In the genomic region with DNA sequence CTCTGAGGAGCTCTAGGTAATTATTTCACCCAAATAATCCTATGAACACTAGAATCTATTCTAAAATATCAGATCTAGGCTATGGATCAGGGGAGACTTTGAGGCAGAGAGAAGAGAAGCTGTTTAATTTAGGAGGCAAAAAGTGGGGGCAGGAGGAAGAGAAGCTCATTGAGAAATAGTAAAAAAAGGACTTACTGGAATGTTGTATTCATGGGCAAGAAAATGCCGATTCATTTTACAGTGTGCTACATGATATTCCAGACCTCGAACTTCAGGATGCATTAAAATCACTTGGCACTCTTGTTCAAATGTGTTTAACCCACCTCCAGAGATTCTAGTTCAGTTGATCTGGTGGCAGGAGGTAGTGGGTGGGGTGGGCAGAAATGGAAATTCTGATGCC, we compare ENCODE assay signal across 14 cellular contexts.
A peak's percentile ranks its signal among the peaks of the same experiment; 100 is the strongest.
DNase-seq lines count a peak whose midpoint lies in the region; ATAC-seq lines count a peak whose summit lies in the region.
"Had no signal": no experiment of that assay in that cellular context is flagged by ENCODE, and none has a peak within 500 bp of the region (broad histone marks: within the 10 kb centered on the region; RNA-seq: fewer than 3 reads in every experiment).

No MANE protein-coding gene starts in this region.

- peaks cover 2% of the 10 kb centered on the region for H3K9me3 Mint-ChIP-seq in stimulated activated memory B cell treated with anti-CD40 and anti-IgM and Interleukin-4, amounts not matched to agents 10 μg/mL and 1 μg/mL and 100 μg/mL, for 72 hours
- H3K9me3 Mint-ChIP-seq: HFFc6 had no signal

- no peaks in the 10 kb centered on the region for H3K27me3 ChIP-seq in adipocyte (replicated peaks; ENCODE audit: control insufficient read depth, insufficient read depth, low read length)

- H3K4me1 Mint-ChIP-seq in stimulated activated memory B cell treated with anti-CD40 and anti-IgM and Interleukin-4, amounts not matched to agents 10 μg/mL and 1 μg/mL and 100 μg/mL, for 72 hours = peaks cover 13% of the 10 kb centered on the region

- peaks cover 33% of the 10 kb centered on the region for H3K4me1 ChIP-seq in adipocyte (ENCODE audit: control insufficient read depth, insufficient read depth, low read length)

- no peak for ATAC-seq in stimulated activated memory B cell treated with anti-CD40 and anti-IgM and Interleukin-4, amounts not matched to agents 10 μg/mL and 1 μg/mL and 100 μg/mL, for 72 hours

- H3K4me3 Mint-ChIP-seq in stimulated activated memory B cell treated with anti-CD40 and anti-IgM and Interleukin-4, amounts not matched to agents 10 μg/mL and 1 μg/mL and 100 μg/mL, for 72 hours = no peak overlapping the region
- H3K4me3 Mint-ChIP-seq: HFFc6 had no signal

- no peaks in the 10 kb centered on the region for H3K36me3 Mint-ChIP-seq in stimulated activated memory B cell treated with anti-CD40 and anti-IgM and Interleukin-4, amounts not matched to agents 10 μg/mL and 1 μg/mL and 100 μg/mL, for 72 hours

- H3K9me3 ChIP-seq in adipocyte (ENCODE audit: control insufficient read depth, low read length) = no peaks in the 10 kb centered on the region

- peak overlapping the region; percentile 9 for H3K27ac Mint-ChIP-seq in stimulated activated memory B cell treated with anti-CD40 and anti-IgM and Interleukin-4, amounts not matched to agents 10 μg/mL and 1 μg/mL and 100 μg/mL, for 72 hours

- peak overlapping the region; percentile 28 for H3K4me3 ChIP-seq in adipocyte (ENCODE audit: low read length)

- no peaks in the 10 kb centered on the region for H3K27me3 Mint-ChIP-seq in stimulated activated memory B cell treated with anti-CD40 and anti-IgM and Interleukin-4, amounts not matched to agents 10 μg/mL and 1 μg/mL and 100 μg/mL, for 72 hours

- peak overlapping the region; percentile 5 for H3K9ac ChIP-seq in adipocyte (ENCODE audit: low read length)

- DNase-seq in Ammon's horn (ENCODE audit: low spot score) = peak; percentile 8
- peak; percentile 67 for DNase-seq in adipocyte (ENCODE audit: low read depth)
- DNase-seq in fibroblast of peridontal ligament (ENCODE audit: extremely low read depth) = peak; percentile 49
- no peak for DNase-seq in inferior parietal cortex (ENCODE audit: extremely low spot score)
- no peak for DNase-seq in NCI-H1048 (lab: John Stamatoyannopoulos, UW)
- no peak for DNase-seq in SIG-M5 treated with dmso at 0.1 percent for 504 hours (lab: John Stamatoyannopoulos, UW; ENCODE audit: unreplicated experiment)
- DNase-seq: C1 segment of cervical spinal cord, GF-D8, KG1, NCI-H1436 treated with DMSO at 0.1 percent for 48 hours, NCI-H2081, NCI-H510A treated with DMSO at 0.1 percent for 48 hours had no signal

- H3K36me3 ChIP-seq in adipocyte (ENCODE audit: control insufficient read depth, insufficient read depth, low read length, severe bottlenecking) = no peaks in the 10 kb centered on the region

Comparison
In these comparisons a context has a peak if more than half of its experiments do, and no peak if none do; other contexts are left out.
1. DNase-seq: peak in Ammon's horn (single experiment), adipocyte (single experiment) and fibroblast of peridontal ligament (single experiment); none in inferior parietal cortex (single experiment), NCI-H1048 (single experiment) and SIG-M5 treated with dmso at 0.1 percent for 504 hours (single experiment).